7 cellular contexts compared by ENCODE assay signal in genomic region chr7:128457385-128457784, GRCh38. TPM values are rescaled to one million over a fixed set of nuclear protein-coding genes. Genes with fewer than 3 reads are reported as not detected.
DNase-seq lines count a peak whose midpoint lies in the region; ATAC-seq, FAIRE-seq and TF ChIP-seq lines count a peak whose summit lies in the region.
"Not testable (repeated sequence)": the region's sequence is repeated elsewhere in the genome, so short reads cannot be mapped to it uniquely, and the experiment has no call there.

No MANE protein-coding gene starts in this region.

- TF ChIP-seq CTCF in GM06990 (IDR thresholded peaks at IDR 0.05; ENCODE audit: insufficient read depth, low read length, poor library complexity, severe bottlenecking); Loucy (conservative IDR thresholded peaks at IDR 0.05; ENCODE audit: low read length); WI38 (IDR thresholded peaks at IDR 0.05; ENCODE audit: low read depth, low read length); keratinocyte (optimal IDR thresholded peaks at IDR 0.05 in 1 of 3, IDR thresholded peaks at IDR 0.05 in 1 of 3, conservative IDR thresholded peaks at IDR 0.05 in 1 of 3; ENCODE audit: extremely low read depth in 1 of 3, insufficient read depth in 2 of 3, low read length in 3 of 3); psoas muscle (IDR thresholded peaks at IDR 0.05): not testable (repeated sequence)

- H3K9ac ChIP-seq in Loucy (ENCODE audit: low read depth, low read length, poor library complexity, severe bottlenecking), result peak overlapping the region; percentile 94
- H3K9ac ChIP-seq in keratinocyte (ENCODE audit: control insufficient read depth, extremely low read depth, insufficient read depth, low read length), result not testable (repeated sequence)

- not testable (repeated sequence) for FAIRE-seq in keratinocyte (lab: Jason Lieb, UNC)

- not testable (repeated sequence) for H3F3A ChIP-seq in Loucy (ENCODE audit: low read depth)

- intact Hi-C loops in psoas muscle (cut with DNase I), result not testable (repeated sequence)

- H3K27me3 ChIP-seq in GM06990 (replicated peaks; ENCODE audit: control insufficient read depth, insufficient read depth, low read length); Loucy (ENCODE audit: insufficient read depth, low read length, poor library complexity, severe bottlenecking); ectodermal cell (ENCODE audit: control insufficient read depth, insufficient read depth, low read length, poor library complexity, severe bottlenecking); keratinocyte (ENCODE audit: control insufficient read depth, extremely low read depth, insufficient read depth, low read length); psoas muscle (ENCODE audit: insufficient read depth in 3 of 3, low read length in 2 of 3): not testable (repeated sequence)

- peak overlapping the region; percentile 95 for H3K4me3 Mint-ChIP-seq in activated naive CD8-positive, alpha-beta T cell

- H3K4me2 ChIP-seq in Loucy (ENCODE audit: low read depth, low read length, poor library complexity, severe bottlenecking) (peak overlapping the region; percentile 80), keratinocyte (ENCODE audit: control insufficient read depth, extremely low read depth, insufficient read depth, low read depth, low read length) (peak overlapping the region; percentile 98)

- H3K27ac Mint-ChIP-seq in activated naive CD8-positive, alpha-beta T cell, result not testable (repeated sequence)

- H3K9me3 ChIP-seq in Loucy (ENCODE audit: insufficient read depth, low read depth, low read length); ectodermal cell (ENCODE audit: control insufficient read depth, low read length); keratinocyte (ENCODE audit: control insufficient read depth, low read depth, low read length); psoas muscle: not testable (repeated sequence)

- peaks cover 64% of the 10 kb centered on the region for H3K79me2 ChIP-seq in Loucy (ENCODE audit: insufficient read depth, low read length)
- peaks cover 19% of the 10 kb centered on the region for H3K79me2 ChIP-seq in keratinocyte (ENCODE audit: control insufficient read depth, insufficient read depth, low read length)

- H3K9me2 ChIP-seq in Loucy (replicated peaks; ENCODE audit: low read depth, low read length), result not testable (repeated sequence)

- dilution Hi-C loops in keratinocyte (cut with MboI; ENCODE audit: extremely low pct_ligation_motif_present, low sequenced_read_pairs), result not testable (repeated sequence)

- H3K9me3 Mint-ChIP-seq in activated naive CD8-positive, alpha-beta T cell (ENCODE audit: low read depth), result not testable (repeated sequence)

- not testable (repeated sequence) for H2AFZ ChIP-seq in Loucy (ENCODE audit: low read length); keratinocyte (ENCODE audit: control insufficient read depth, low read length)

- peaks cover 52% of the 10 kb centered on the region for H3K4me1 ChIP-seq in Loucy (ENCODE audit: insufficient read depth, low read length, poor library complexity, severe bottlenecking)
- peaks cover 25% of the 10 kb centered on the region for H3K4me1 ChIP-seq in ectodermal cell (ENCODE audit: control insufficient read depth, insufficient read depth, low read length)
- H3K4me1 ChIP-seq in keratinocyte (ENCODE audit: control insufficient read depth, extremely low read depth, insufficient read depth, low read length), result peaks cover 17% of the 10 kb centered on the region
- H3K4me1 ChIP-seq in psoas muscle, result peaks cover 33% of the 10 kb centered on the region

- H3K27ac ChIP-seq in ectodermal cell (ENCODE audit: insufficient read depth, low read depth, low read length, poor library complexity, severe bottlenecking); psoas muscle: not testable (repeated sequence)
- H3K27ac ChIP-seq in keratinocyte (ENCODE audit: control insufficient read depth, insufficient read depth, low read length), result peak overlapping the region; percentile 30

- ATAC-seq in psoas muscle, result not testable (repeated sequence)

- not testable (repeated sequence) for H3K27me3 Mint-ChIP-seq in activated naive CD8-positive, alpha-beta T cell

- peaks cover 39% of the 10 kb centered on the region for H4K20me1 ChIP-seq in Loucy (ENCODE audit: insufficient read depth, low read length, poor library complexity, severe bottlenecking)
- H4K20me1 ChIP-seq in keratinocyte (ENCODE audit: control insufficient read depth, extremely low read depth, insufficient read depth, low read length), result not testable (repeated sequence)

- H3K9me1 ChIP-seq in keratinocyte (ENCODE audit: control insufficient read depth, extremely low read depth, insufficient read depth, low read length), result not testable (repeated sequence)

- not testable (repeated sequence) for H3K36me3 ChIP-seq in GM06990 (ENCODE audit: control insufficient read depth, insufficient read depth, low read length); Loucy (ENCODE audit: insufficient read depth, low read length); ectodermal cell (ENCODE audit: control insufficient read depth, insufficient read depth, low read length); keratinocyte (ENCODE audit: control insufficient read depth in 2 of 2, extremely low read depth in 1 of 2, insufficient read depth in 2 of 2, low read length in 2 of 2)
- H3K36me3 ChIP-seq in psoas muscle (ENCODE audit: insufficient read depth in 1 of 2, low read depth in 1 of 2), result peaks cover 4 to 12% of the 10 kb centered on the region in 2 donors

- DNase-seq in GM06990 (ENCODE audit: extremely low read depth, insufficient read length); keratinocyte (ENCODE audit: low read depth, low spot score); psoas muscle: not testable (repeated sequence)

- H3K36me3 Mint-ChIP-seq in activated naive CD8-positive, alpha-beta T cell, result not testable (repeated sequence)

- 90 to 98% methylated on average over 3 to 6 of the region's 6 CpGs for WGBS in ectodermal cell, 2 experiments
- 88 to 93% (median 91%) methylated on average over 6 of the region's 6 CpGs for WGBS in psoas muscle, 3 donors

- H3K4me3 ChIP-seq in GM06990 (replicated peaks; ENCODE audit: low read depth, low read length) (peak overlapping the region; percentile 96), Loucy (ENCODE audit: low read length, poor library complexity, severe bottlenecking) (peak overlapping the region; percentile 87), WI38 (ENCODE audit: low read depth, low read length) (peak overlapping the region; percentile 97; the same call in 1 of the 2 replicates), ectodermal cell (ENCODE audit: insufficient read depth, low read depth, low read length) (peak overlapping the region; percentile 96), keratinocyte (ENCODE audit: control insufficient read depth in 2 of 3, extremely low read depth in 1 of 3, insufficient read depth in 2 of 3, low read depth in 1 of 3, low read length in 3 of 3) (peak overlapping the region in 2 of 3 experiments; percentile 39 to 95), psoas muscle (peak overlapping the region; percentile 94)

- peaks cover 36% of the 10 kb centered on the region for H3K4me1 Mint-ChIP-seq in activated naive CD8-positive, alpha-beta T cell (ENCODE audit: low read depth)

RNA-seq across cellular contexts. Expression of gene HILPDA, which starts 1.7 kb away (rescaled TPM):
- 51.5 TPM for polyA plus RNA-seq in ectodermal cell (2013, experiment 1 of 4)
- 53.1 TPM for polyA plus RNA-seq in ectodermal cell (2013, experiment 2 of 4)
- 50.6 TPM for polyA plus RNA-seq in ectodermal cell (2013, experiment 3 of 4)
- polyA plus RNA-seq in ectodermal cell (2013, experiment 4 of 4), result 51.4 TPM
- 12.8 to 41.6 TPM (median 17.9 TPM) in 3 replicates for polyA plus RNA-seq in keratinocyte
- polyA plus RNA-seq in keratinocyte (2011; ENCODE audit: low read depth), result 5.1 TPM
- polyA plus RNA-seq in keratinocyte (2011; cell fraction: cytosol; rRNA removed), result 11.2 and 16.4 TPM in 2 replicates
- 15.1 and 15.8 TPM in 2 replicates for polyA plus RNA-seq in keratinocyte (2011; cell fraction: nucleus; rRNA removed)
- polyA plus RNA-seq in keratinocyte (2012; ENCODE audit: low replicate concordance), result 5.8 and 19.6 TPM in 2 replicates
- polyA minus RNA-seq in keratinocyte, result 11.2 to 26.9 TPM (median 11.3 TPM) in 3 replicates
- 8.1 TPM for polyA minus RNA-seq in keratinocyte (2011; cell fraction: cytosol; rRNA and poly(A)+ RNA removed)
- 5.3 and 8.8 TPM in 2 replicates for polyA minus RNA-seq in keratinocyte (2011; cell fraction: nucleus; rRNA and poly(A)+ RNA removed)
- 1 to 10 TPM; 1.9 to 6.0 (median 2.8) TPM for total RNA-seq in psoas muscle
- polyA plus RNA-seq in psoas muscle, result 1 to 10 TPM; 4.1 to 9.7 (median 8.5) TPM

RNA-seq across cellular contexts. Expression of gene METTL2B, which starts 19.2 kb away (rescaled TPM):
- polyA plus RNA-seq in ectodermal cell (2013, experiment 1 of 4), result 36.6 TPM
- polyA plus RNA-seq in ectodermal cell (2013, experiment 2 of 4), result 44.4 TPM
- 31.9 TPM for polyA plus RNA-seq in ectodermal cell (2013, experiment 3 of 4)
- 32.1 TPM for polyA plus RNA-seq in ectodermal cell (2013, experiment 4 of 4)
- polyA plus RNA-seq in keratinocyte, result 20.9 to 30.7 TPM (median 23.7 TPM) in 3 replicates
- 34.6 TPM for polyA plus RNA-seq in keratinocyte (2011; ENCODE audit: low read depth)
- polyA plus RNA-seq in keratinocyte (2011; cell fraction: cytosol; rRNA removed), result 14.9 and 26.5 TPM in 2 replicates
- 22.4 and 30.6 TPM in 2 replicates for polyA plus RNA-seq in keratinocyte (2011; cell fraction: nucleus; rRNA removed)
- polyA plus RNA-seq in keratinocyte (2012; ENCODE audit: low replicate concordance), result 17.6 and 21.7 TPM in 2 replicates
- polyA minus RNA-seq in keratinocyte, result 9.2 to 36.1 TPM (median 22.4 TPM) in 3 replicates
- 28.0 TPM for polyA minus RNA-seq in keratinocyte (2011; cell fraction: cytosol; rRNA and poly(A)+ RNA removed)
- polyA minus RNA-seq in keratinocyte (2011; cell fraction: nucleus; rRNA and poly(A)+ RNA removed), result 17.5 and 25.0 TPM in 2 replicates
- 10 to 100 TPM; 18.1 to 29.2 (median 21.8) TPM for total RNA-seq in psoas muscle
- 10 to 100 TPM; 11.8 to 26.0 (median 24.2) TPM for polyA plus RNA-seq in psoas muscle

RNA-seq across cellular contexts. Expression of gene IMPDH1, which starts 47.6 kb away (rescaled TPM):
- 42.9 TPM for polyA plus RNA-seq in ectodermal cell (2013, experiment 1 of 4)
- 35.1 TPM for polyA plus RNA-seq in ectodermal cell (2013, experiment 2 of 4)
- polyA plus RNA-seq in ectodermal cell (2013, experiment 3 of 4), result 34.7 TPM
- 33.2 TPM for polyA plus RNA-seq in ectodermal cell (2013, experiment 4 of 4)
- 50.0 to 62.5 TPM (median 56.2 TPM) in 3 replicates for polyA plus RNA-seq in keratinocyte
- polyA plus RNA-seq in keratinocyte (2011; ENCODE audit: low read depth), result 16.9 TPM
- polyA plus RNA-seq in keratinocyte (2011; cell fraction: cytosol; rRNA removed), result 32.5 and 55.4 TPM in 2 replicates
- 55.2 and 60.9 TPM in 2 replicates for polyA plus RNA-seq in keratinocyte (2011; cell fraction: nucleus; rRNA removed)
- polyA plus RNA-seq in keratinocyte (2012; ENCODE audit: low replicate concordance), result 21.8 and 72.4 TPM in 2 replicates
- polyA minus RNA-seq in keratinocyte, result 77.7 to 199 TPM (median 83.4 TPM) in 3 replicates
- polyA minus RNA-seq in keratinocyte (2011; cell fraction: cytosol; rRNA and poly(A)+ RNA removed), result 80.6 TPM
- polyA minus RNA-seq in keratinocyte (2011; cell fraction: nucleus; rRNA and poly(A)+ RNA removed), result 36.9 and 47.0 TPM in 2 replicates
- 10 to 100 TPM in 1 of 4 donors, 1 to 10 TPM in 3; 6.2 to 10.3 (median 8.6) TPM for total RNA-seq in psoas muscle
- polyA plus RNA-seq in psoas muscle, result 1 to 10 TPM; 5.6 to 8.8 (median 6.2) TPM
